ENCODE assay signal across 13 cellular contexts in the genomic region with DNA sequence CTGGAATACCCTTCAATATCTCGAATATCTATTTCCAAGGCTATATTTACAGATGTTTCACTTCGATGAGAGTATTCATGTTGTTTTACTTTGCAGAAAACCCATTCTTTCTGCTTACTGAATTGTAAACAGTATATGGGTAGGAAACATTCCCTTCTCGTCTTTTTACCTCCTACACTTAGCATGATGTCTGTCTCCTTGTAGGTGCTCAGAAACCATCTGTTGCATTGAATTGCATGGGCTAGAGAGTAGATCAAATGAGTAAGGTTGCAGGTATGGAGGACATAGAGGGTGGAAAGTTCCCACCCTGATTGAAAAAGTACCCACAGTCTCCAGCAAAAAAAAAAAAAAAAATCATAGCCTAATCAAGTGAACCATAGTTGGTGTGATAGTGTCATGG. TPM values are rescaled to one million over a fixed set of nuclear protein-coding genes. Genes with fewer than 3 reads are reported as not detected.
A peak's percentile ranks its signal among the peaks of the same experiment; 100 is the strongest.
DNase-seq lines count a peak whose midpoint lies in the region; ATAC-seq and TF ChIP-seq lines count a peak whose summit lies in the region.
"Had no signal": no experiment of that assay in that cellular context is flagged by ENCODE, and none has a peak within 500 bp of the region (broad histone marks: within the 10 kb centered on the region; RNA-seq: fewer than 3 reads in every experiment).

No MANE protein-coding gene starts in this region.

- no peaks in the 10 kb centered on the region for H3K9me3 ChIP-seq in right atrium auricular region
- no peaks in the 10 kb centered on the region for H3K9me3 ChIP-seq in mononuclear cell (ENCODE audit: low read depth, low read length)
- no peaks in the 10 kb centered on the region for H3K9me3 ChIP-seq in upper lobe of left lung

- H3K36me3 ChIP-seq in right atrium auricular region = no peaks in the 10 kb centered on the region
- H3K36me3 ChIP-seq in upper lobe of left lung = no peaks in the 10 kb centered on the region

- peaks cover 16% of the 10 kb centered on the region for H3K4me1 Mint-ChIP-seq in activated CD8-positive, alpha-beta T cell treated with anti-CD3 and anti-CD28 coated beads for 36 hours (ENCODE audit: low read depth)

- WGBS in upper lobe of left lung, 2 donors = 60 to 65% methylated on average over 3 of the region's 3 CpGs

- DNase-seq in right atrium auricular region (ENCODE audit: low spot score) (no peak), Right ventricle myocardium inferior (ENCODE audit: missing footprints) (no peak), upper lobe of left lung (no peak)
- DNase-seq in activated CD8-positive, alpha-beta T cell treated with anti-CD3 and anti-CD28 coated beads for 36 hours = no peak
- DNase-seq: GF-D8, NCI-H146 had no signal

- CTCF ChIA-PET in activated CD8-positive, alpha-beta T cell treated with anti-CD3 and anti-CD28 coated beads for 36 hours (lab: Charles Lee) = interaction anchor here (1.5 to 3.2 kb wide), 5 partner anchors 25 to 114 kb away, joined by 3 to 14 read pairs (median 12); no protein-coding TSS in a partner anchor

- TF ChIP-seq CTCF in right atrium auricular region (IDR thresholded peaks at IDR 0.05) = no peak
- TF ChIP-seq CTCF in activated CD8-positive, alpha-beta T cell treated with anti-CD3 and anti-CD28 coated beads for 36 hours (IDR thresholded peaks at IDR 0.05) = no peak
- TF ChIP-seq CTCF in upper lobe of left lung (IDR thresholded peaks at IDR 0.05) = no peak

- peak overlapping the region; percentile 20 to 28 for H3K27ac ChIP-seq in right atrium auricular region
- peak overlapping the region; percentile 73 to 87 (median 82) for H3K27ac ChIP-seq in upper lobe of left lung
- H3K27ac ChIP-seq: epithelial cell of prostate had no signal

- POLR2A ChIA-PET in activated CD8-positive, alpha-beta T cell treated with anti-CD3 and anti-CD28 coated beads for 36 hours (lab: Charles Lee) = interaction anchor here (2.2 to 27.4 kb wide), 5 partner anchors 16 to 456 kb away, joined by 7 to 1592 read pairs (median 194); no protein-coding TSS in a partner anchor

- H3K27me3 Mint-ChIP-seq in activated CD8-positive, alpha-beta T cell treated with anti-CD3 and anti-CD28 coated beads for 36 hours = no peaks in the 10 kb centered on the region

- TF ChIP-seq POLR2A in upper lobe of left lung (IDR thresholded peaks at IDR 0.05) = no peak

- H3K27me3 ChIP-seq in right atrium auricular region (no peaks in the 10 kb centered on the region), mononuclear cell (ENCODE audit: insufficient read depth, low read length) (no peaks in the 10 kb centered on the region), upper lobe of left lung (no peaks in the 10 kb centered on the region)

- H3K36me3 Mint-ChIP-seq in activated CD8-positive, alpha-beta T cell treated with anti-CD3 and anti-CD28 coated beads for 36 hours (ENCODE audit: low read depth) = peaks cover 69% of the 10 kb centered on the region

- H3K9me3 Mint-ChIP-seq in activated CD8-positive, alpha-beta T cell treated with anti-CD3 and anti-CD28 coated beads for 36 hours = no peaks in the 10 kb centered on the region

- H3K27ac Mint-ChIP-seq in activated CD8-positive, alpha-beta T cell treated with anti-CD3 and anti-CD28 coated beads for 36 hours = peak overlapping the region; percentile 94

- intact Hi-C loops in Right ventricle myocardium inferior (cut with DNase I) = no loop called here
- intact Hi-C loops in activated CD8-positive, alpha-beta T cell treated with anti-CD3 and anti-CD28 coated beads for 36 hours (cut with micrococcal nuclease) = no loop called here

- H3K4me3 Mint-ChIP-seq in activated CD8-positive, alpha-beta T cell treated with anti-CD3 and anti-CD28 coated beads for 36 hours = peak overlapping the region; percentile 90

- ATAC-seq in Right ventricle myocardium inferior (no peak), upper lobe of left lung (ENCODE audit: low FRiP score in 2 of 2) (no peak), HG03460 (IDR thresholded peaks at IDR 0.05; ENCODE audit: unreplicated experiment) (no peak), GM21423 (IDR thresholded peaks at IDR 0.05; ENCODE audit: unreplicated experiment) (no peak), GM18909 (IDR thresholded peaks at IDR 0.05; ENCODE audit: poor library complexity, unreplicated experiment) (no peak)
- no peak for ATAC-seq in activated CD8-positive, alpha-beta T cell treated with anti-CD3 and anti-CD28 coated beads for 36 hours
- ATAC-seq: SK-N-SH treated with all-trans-retinoic acid at 6 μM for 48 hours had no signal

- H3K4me1 ChIP-seq in right atrium auricular region (peaks cover 0 to 28% of the 10 kb centered on the region in 2 donors), mononuclear cell (ENCODE audit: insufficient read depth, low read length) (peaks cover 47% of the 10 kb centered on the region), upper lobe of left lung (peaks cover 0 to 7% (median 0%) of the 10 kb centered on the region in 4 donors)

- H3K4me3 ChIP-seq in right atrium auricular region (no peak overlapping the region), mononuclear cell (ENCODE audit: low read length) (peak overlapping the region; percentile 98), upper lobe of left lung (peak overlapping the region in 3 of 4 donors; percentile 39 to 46 (median 44))

- TF ChIP-seq EP300 in upper lobe of left lung (IDR thresholded peaks at IDR 0.05) = no peak

RNA-seq across cellular contexts. Expression of a gene that starts 1.8 kb away (rescaled TPM):
- total RNA-seq in right atrium auricular region (1 to 10 TPM; 3.3 to 4.8 TPM), Right ventricle myocardium inferior (1.7 TPM), mononuclear cell (766 TPM), upper lobe of left lung (10 to 100 TPM; 23.1 to 47.1 (median 28.5) TPM)
- 100 to 1,000 TPM; 514 to 520 TPM for total RNA-seq in activated CD8-positive, alpha-beta T cell treated with anti-CD3 and anti-CD28 coated beads for 36 hours
- total RNA-seq: HT1080 had no signal

Comparison
In these comparisons a context has a peak if more than half of its experiments do, and no peak if none do; other contexts are left out.
1. H3K4me3 ChIP-seq: peak in mononuclear cell (single experiment) and upper lobe of left lung (3 of 4); none in right atrium auricular region (0 of 2).
2. RNA of a gene that starts 1.8 kb away (total RNA-seq): 766 TPM in mononuclear cell (single experiment) and 514 to 520 TPM in activated CD8-positive, alpha-beta T cell treated with anti-CD3 and anti-CD28 coated beads for 36 hours; 23.1 to 47.1 TPM in upper lobe of left lung, 3.3 to 4.8 TPM in right atrium auricular region and 1.7 TPM in Right ventricle myocardium inferior (single experiment); every median in the first group is over 10 times any median in the second.